In the genomic region with DNA sequence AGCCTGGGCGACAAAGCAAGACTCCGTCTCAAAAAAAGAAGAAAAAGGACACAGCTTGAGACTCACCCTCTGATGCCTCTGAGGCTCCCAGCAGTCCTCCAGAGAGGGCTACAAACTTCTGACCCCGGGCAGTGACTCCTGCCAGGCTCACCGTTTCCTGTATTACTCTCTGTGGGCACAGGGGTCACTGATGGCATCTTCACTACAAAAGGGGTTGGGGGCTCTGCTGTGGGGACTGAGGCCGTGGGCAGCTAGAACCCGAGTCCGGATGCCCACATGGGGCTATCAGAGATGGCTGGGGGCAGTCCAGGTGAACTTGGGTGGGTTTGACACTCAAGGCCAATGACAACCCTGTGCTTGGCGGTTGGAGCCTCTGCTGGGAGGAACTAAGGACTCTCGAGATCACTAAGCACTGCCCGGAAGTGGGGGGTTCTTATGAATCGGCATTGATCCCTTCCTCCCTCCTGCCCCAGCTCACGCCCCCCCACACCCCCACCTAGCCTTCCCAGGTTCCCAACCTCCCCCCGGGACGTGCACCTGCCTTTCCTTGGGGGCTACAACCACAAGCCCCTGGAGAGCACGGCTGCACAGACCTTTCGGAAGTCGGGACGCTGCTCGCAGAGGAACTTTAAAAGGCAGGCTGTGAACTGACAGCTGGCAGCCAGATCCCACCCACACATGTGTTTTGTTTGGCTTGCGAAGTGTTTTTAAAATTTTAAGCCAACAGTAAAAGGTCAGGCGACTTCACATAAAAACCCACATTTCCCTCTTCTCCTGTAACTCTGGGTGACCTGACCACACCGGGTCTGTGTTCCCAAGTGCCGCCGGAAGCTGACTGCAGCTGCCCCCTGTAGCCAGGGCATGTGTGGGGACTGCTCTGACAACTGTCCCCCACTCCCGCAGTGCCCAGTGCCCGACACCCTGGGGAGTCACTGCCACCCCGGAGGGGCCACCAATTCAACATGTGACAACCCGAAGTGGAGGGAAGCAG, we compare ENCODE assay signal across 8 cellular contexts. TPM values are rescaled to one million over a fixed set of nuclear protein-coding genes. Genes with fewer than 3 reads are reported as not detected.
A peak's percentile ranks its signal among the peaks of the same experiment; 100 is the strongest.
DNase-seq lines count a peak whose midpoint lies in the region; ATAC-seq, FAIRE-seq and TF ChIP-seq lines count a peak whose summit lies in the region.

No MANE protein-coding gene starts in this region.

- no peak overlapping the region for H2BK15ac ChIP-seq in mesendoderm (replicated peaks; ENCODE audit: low read depth)

- H3K79me2 ChIP-seq in mesendoderm (ENCODE audit: control insufficient read depth, insufficient read depth, low read length): no peaks in the 10 kb centered on the region

- H3K4me1 Mint-ChIP-seq in central memory CD8-positive, alpha-beta T cell: peaks cover 66% of the 10 kb centered on the region
- H3K4me1 Mint-ChIP-seq in nephron progenitor cell: peaks cover 50% of the 10 kb centered on the region

- H3K4me3 Mint-ChIP-seq in central memory CD8-positive, alpha-beta T cell: peak overlapping the region; percentile 93
- no peak overlapping the region for H3K4me3 Mint-ChIP-seq in nephron progenitor cell

- no peak overlapping the region for H3K4me3 ChIP-seq in mesendoderm (ENCODE audit: low read length)

- H2BK5ac ChIP-seq in mesendoderm (ENCODE audit: low read length): no peak overlapping the region

- H2BK120ac ChIP-seq in mesendoderm (ENCODE audit: low read depth, low read length): no peak overlapping the region

- H3K36me3 Mint-ChIP-seq in central memory CD8-positive, alpha-beta T cell (ENCODE audit: insufficient read depth): peaks cover 51% of the 10 kb centered on the region
- H3K36me3 Mint-ChIP-seq in nephron progenitor cell (ENCODE audit: low read depth): no peaks in the 10 kb centered on the region

- H3K27ac ChIP-seq in mesendoderm (ENCODE audit: low read depth, low read length): no peak overlapping the region

- H2AK5ac ChIP-seq in mesendoderm (ENCODE audit: low read length): no peak overlapping the region

- WGBS in mesendoderm (ENCODE audit: extremely low coverage, insufficient coverage, low lambda C conversion rate): no CpG with 5 or more reads among the region's 28 CpGs

- no peaks in the 10 kb centered on the region for H3K9me3 Mint-ChIP-seq in central memory CD8-positive, alpha-beta T cell
- H3K9me3 Mint-ChIP-seq in nephron progenitor cell: no peaks in the 10 kb centered on the region

- H3K4me1 ChIP-seq in mesendoderm (ENCODE audit: control insufficient read depth, low read depth, low read length): no peaks in the 10 kb centered on the region

- no peak for TF ChIP-seq CTCF in nephron progenitor cell (IDR thresholded peaks at IDR 0.05)

- no peak overlapping the region for H3K23ac ChIP-seq in mesendoderm (ENCODE audit: low read length)

- no peak overlapping the region for H4K8ac ChIP-seq in mesendoderm (ENCODE audit: low read depth, low read length)

- peak; percentile 45 for ATAC-seq in HG03571 (IDR thresholded peaks at IDR 0.05; ENCODE audit: unreplicated experiment)
- ATAC-seq in central memory CD8-positive, alpha-beta T cell (replicated peaks; ENCODE audit: extremely low read depth, poor library complexity, severe bottlenecking): no peak
- no peak for ATAC-seq in GM19452 (IDR thresholded peaks at IDR 0.05; ENCODE audit: unreplicated experiment)

- peak overlapping the region; percentile 75 for H3K27ac Mint-ChIP-seq in central memory CD8-positive, alpha-beta T cell (ENCODE audit: low read depth)
- H3K27ac Mint-ChIP-seq in nephron progenitor cell: peak overlapping the region; percentile 58

- H3K56ac ChIP-seq in mesendoderm (ENCODE audit: low read length): no peak overlapping the region

- no peak overlapping the region for H3K18ac ChIP-seq in mesendoderm (ENCODE audit: low read length)

- no peaks in the 10 kb centered on the region for H3K27me3 ChIP-seq in mesendoderm (ENCODE audit: insufficient read depth, low read length, poor library complexity)

- no peak for FAIRE-seq in RCC 7860 (lab: Jason Lieb, UNC)

- no peak overlapping the region for H3K4ac ChIP-seq in mesendoderm (ENCODE audit: low read depth, low read length)

- no peaks in the 10 kb centered on the region for H3K36me3 ChIP-seq in mesendoderm (ENCODE audit: control insufficient read depth, insufficient read depth, low read length)

- H3K27me3 Mint-ChIP-seq in central memory CD8-positive, alpha-beta T cell: no peaks in the 10 kb centered on the region
- peaks cover 5% of the 10 kb centered on the region for H3K27me3 Mint-ChIP-seq in nephron progenitor cell (ENCODE audit: low read depth, poor library complexity)

- H4K5ac ChIP-seq in mesendoderm (ENCODE audit: low read length): no peak overlapping the region

- DNase-seq in ELR (ENCODE audit: low read depth) (peak; percentile 31), nephron progenitor cell (no peak), activated gamma-delta T cell (lab: John Stamatoyannopoulos, UW) (no peak), mesendoderm (no peak), RCC 7860 (ENCODE audit: low spot score) (no peak)
- DNase-seq in central memory CD8-positive, alpha-beta T cell (ENCODE audit: low spot score in 2 of 2): no peak

- no peak overlapping the region for H3K9ac ChIP-seq in mesendoderm (ENCODE audit: low read length)

- H3K4me2 ChIP-seq in mesendoderm (ENCODE audit: low read length): no peak overlapping the region

- no peaks in the 10 kb centered on the region for H3K79me1 ChIP-seq in mesendoderm (ENCODE audit: low read length)

RNA-seq across cellular contexts. Expression of a gene that starts 5.0 kb away (rescaled TPM):
- polyA plus RNA-seq in mesendoderm (2013, experiment 1 of 2): 8.2 TPM
- 9.3 TPM for polyA plus RNA-seq in mesendoderm (2013, experiment 2 of 2)

RNA-seq across cellular contexts. Expression of a gene that starts 37.7 kb away (rescaled TPM):
- 3.3 TPM for polyA plus RNA-seq in mesendoderm (2013, experiment 1 of 2)
- polyA plus RNA-seq in mesendoderm (2013, experiment 2 of 2): 3.7 TPM
